In genomic region chr2:238450440-238450861, GRCh38 we compare ENCODE assay signal across 24 cellular contexts. TPM values are rescaled to one million over a fixed set of nuclear protein-coding genes. Genes with fewer than 3 reads are reported as not detected.
A peak's percentile ranks its signal among the peaks of the same experiment; 100 is the strongest.
DNase-seq lines count a peak whose midpoint lies in the region; ATAC-seq, FAIRE-seq and TF ChIP-seq lines count a peak whose summit lies in the region.
"Had no signal": no experiment of that assay in that cellular context is flagged by ENCODE, and none has a peak within 500 bp of the region (broad histone marks: within the 10 kb centered on the region; RNA-seq: fewer than 3 reads in every experiment).

No MANE protein-coding gene starts in this region.

- no peak for DNase-seq in RWPE1 (ENCODE audit: low spot score)
- DNase-seq in esophagus muscularis mucosa (ENCODE audit: extremely low spot score) = peak; percentile 90
- no peak for DNase-seq in HepG2 (ENCODE audit: low spot score)
- DNase-seq in PC-3 = no peak
- DNase-seq in GM12892 (ENCODE audit: insufficient read length) = no peak
- no peak for DNase-seq in mesothelial cell of epicardium (ENCODE audit: low spot score in 2 of 2, unreplicated experiment in 2 of 2)
- DNase-seq: activated CD4-positive, alpha-beta T cell treated with anti-CD3 and anti-CD28 coated beads for 1 hour; activated CD8-positive, alpha-beta memory T cell treated with anti-CD3 and anti-CD28 coated beads for 24 hours; activated effector memory CD4-positive, alpha-beta T cell treated with anti-CD3 and anti-CD28 coated beads, Interleukin-2, amount 50 U/mL, for 16 hours; activated naive CD8-positive, alpha-beta T cell treated with anti-CD3 and anti-CD28 coated beads for 36 hours; BE2C; H7; NCI-H1105; NCI-H2029; NCI-H2227 treated with DMSO at 0.1 percent for 48 hours had no signal

- peak overlapping the region; percentile 33; the same call in 1 of the 2 replicates for H3K4me2 ChIP-seq in HepG2 (ENCODE audit: low read depth, low read length)
- no peak overlapping the region for H3K4me2 ChIP-seq in PC-3 (ENCODE audit: low read length)

- intact Hi-C loops in esophagus muscularis mucosa (cut with DNase I) (no loop called here), HepG2 (cut with micrococcal nuclease; ENCODE audit: unreplicated experiment) (no loop called here), PC-3 (cut with micrococcal nuclease) (no loop called here)

- H3K36me3 Mint-ChIP-seq in mesothelial cell of epicardium = peaks cover 56% of the 10 kb centered on the region

- TF ChIP-seq CTCF in RWPE1 (conservative IDR thresholded peaks at IDR 0.05; ENCODE audit: low read depth) (no peak), esophagus muscularis mucosa (IDR thresholded peaks at IDR 0.05) (no peak), HepG2 (CRISPR knock-in tag; IDR thresholded peaks at IDR 0.05) (no peak), PC-3 (conservative IDR thresholded peaks at IDR 0.05; ENCODE audit: low read depth, low read length) (no peak), mesothelial cell of epicardium (IDR thresholded peaks at IDR 0.05; ENCODE audit: unreplicated experiment) (no peak)

- H3K27ac ChIP-seq in RWPE1 = peak overlapping the region; percentile 51; the same call in 1 of the 2 replicates
- peak overlapping the region; percentile 64 to 81 (median 68) for H3K27ac ChIP-seq in esophagus muscularis mucosa (replicated peaks in 1 of 4)
- H3K27ac ChIP-seq in HepG2 (ENCODE audit: extremely low read length, insufficient read depth, low read length) = peak overlapping the region; percentile 89
- H3K27ac ChIP-seq in rectal smooth muscle tissue (ENCODE audit: low read depth, low read length) = peak overlapping the region; percentile 61
- H3K27ac ChIP-seq in PC-3 (ENCODE audit: low read length) = no peak overlapping the region
- H3K27ac ChIP-seq: lower lobe of right lung had no signal

- H3K9ac ChIP-seq in HepG2 (ENCODE audit: insufficient read depth, low read depth, low read length) (peak overlapping the region; percentile 62), rectal smooth muscle tissue (ENCODE audit: low read length) (no peak overlapping the region), PC-3 (ENCODE audit: low read length) (no peak overlapping the region)

- H3K27me3 ChIP-seq in esophagus muscularis mucosa (no peaks in the 10 kb centered on the region), HepG2 (ENCODE audit: control insufficient read depth in 1 of 2, insufficient read depth in 2 of 2, low read length in 2 of 2) (no peaks in the 10 kb centered on the region), rectal smooth muscle tissue (ENCODE audit: control insufficient read depth, insufficient read depth, low read length) (no peaks in the 10 kb centered on the region), PC-3 (ENCODE audit: low read length) (no peaks in the 10 kb centered on the region)
- H3K27me3 ChIP-seq: BE2C, Peyer's patch, spleen, tibial nerve had no signal

- POLR2A ChIA-PET in RWPE1 (lab: Yijun Ruan, JAX; ENCODE audit: low non-redundant PET) (no interaction called here), HepG2 (lab: Yijun Ruan, JAX) (interaction anchor here (1.0 to 1.5 kb wide), 3 partner anchors 9 to 46 kb away, joined by 4 to 9 read pairs (median 5); no protein-coding TSS in a partner anchor), PC-3 (lab: Charles Lee; ENCODE audit: unreplicated experiment) (no interaction called here)

- H3F3A ChIP-seq in PC-3 (ENCODE audit: low read length, unreplicated experiment) = no peaks in the 10 kb centered on the region

- H3K27me3 Mint-ChIP-seq in mesothelial cell of epicardium (ENCODE audit: low read depth) = no peaks in the 10 kb centered on the region
- H3K27me3 Mint-ChIP-seq: activated naive CD8-positive, alpha-beta T cell treated with anti-CD3 and anti-CD28 coated beads for 36 hours had no signal

- no peaks in the 10 kb centered on the region for H4K20me1 ChIP-seq in HepG2 (ENCODE audit: insufficient read depth, low read length)
- no peaks in the 10 kb centered on the region for H4K20me1 ChIP-seq in PC-3 (ENCODE audit: low read length)

- peaks cover 20 to 33% (median 27%) of the 10 kb centered on the region in 4 donors for H3K4me1 ChIP-seq in esophagus muscularis mucosa
- peaks cover 39% of the 10 kb centered on the region for H3K4me1 ChIP-seq in HepG2 (ENCODE audit: insufficient read depth, low read length)
- H3K4me1 ChIP-seq in rectal smooth muscle tissue (ENCODE audit: control insufficient read depth, insufficient read depth, low read length) = peaks cover 9% of the 10 kb centered on the region
- no peaks in the 10 kb centered on the region for H3K4me1 ChIP-seq in PC-3 (ENCODE audit: insufficient read depth, low read length)
- H3K4me1 ChIP-seq: BE2C, Peyer's patch had no signal

- H3K79me2 ChIP-seq in HepG2 (ENCODE audit: insufficient read depth, low read length) (peaks cover 21% of the 10 kb centered on the region), PC-3 (ENCODE audit: low read length) (peaks cover 15% of the 10 kb centered on the region; the same call in 1 of the 2 replicates)

- peak; percentile 30 for TF ChIP-seq EP300 in esophagus muscularis mucosa (IDR thresholded peaks at IDR 0.05)
- no peak for TF ChIP-seq EP300 in HepG2 (IDR thresholded peaks at IDR 0.05; ENCODE audit: low read depth in 2 of 2, low read length in 2 of 2)
- TF ChIP-seq EP300 in HepG2 (CRISPR knock-in tag; IDR thresholded peaks at IDR 0.05; ENCODE audit: borderline replicate concordance) = no peak

- no peak overlapping the region for H3K27ac Mint-ChIP-seq in mesothelial cell of epicardium

- no peak overlapping the region for H3K4me3 ChIP-seq in esophagus muscularis mucosa
- no peak overlapping the region; a peak in 1 of 6 replicates for H3K4me3 ChIP-seq in HepG2 (replicated peaks in 1 of 3; ENCODE audit: insufficient read depth in 1 of 3, low read depth in 2 of 3, low read length in 3 of 3)
- no peak overlapping the region for H3K4me3 ChIP-seq in rectal smooth muscle tissue (ENCODE audit: low read length)
- no peak overlapping the region for H3K4me3 ChIP-seq in PC-3 (ENCODE audit: low read length)
- H3K4me3 ChIP-seq: lower lobe of right lung, Peyer's patch, spleen, tibial nerve had no signal

- BruUV-seq in HepG2 (replicated peaks; lab: Mats Ljungman, UMichigan) (no TSS peak), PC-3 (replicated peaks; lab: Mats Ljungman, UMichigan) (no TSS peak)

- TF ChIP-seq POLR2A in esophagus muscularis mucosa (IDR thresholded peaks at IDR 0.05; ENCODE audit: low read depth) (no peak), HepG2 (IDR thresholded peaks at IDR 0.05; ENCODE audit: insufficient read depth in 1 of 2, low read depth in 2 of 2, low read length in 2 of 2) (no peak), GM12892 (IDR thresholded peaks at IDR 0.05; ENCODE audit: low read depth, low read length) (no peak)

- no peak overlapping the region for H3K4me3 Mint-ChIP-seq in mesothelial cell of epicardium
- H3K4me3 Mint-ChIP-seq: activated naive CD8-positive, alpha-beta T cell treated with anti-CD3 and anti-CD28 coated beads for 36 hours had no signal

- no peaks in the 10 kb centered on the region for H3K9me2 ChIP-seq in PC-3 (replicated peaks; ENCODE audit: low read length)

- ATAC-seq in HepG2 = peak; percentile 1; the same call in 1 of the 3 replicates
- no peak for ATAC-seq in PC-3
- ATAC-seq in HG02610 (IDR thresholded peaks at IDR 0.05; ENCODE audit: unreplicated experiment) = no peak

- H3K9me3 ChIP-seq in esophagus muscularis mucosa = no peaks in the 10 kb centered on the region
- H3K9me3 ChIP-seq in HepG2 (ENCODE audit: low read length) = no peaks in the 10 kb centered on the region
- H3K9me3 ChIP-seq in PC-3 (ENCODE audit: low read length) = no peaks in the 10 kb centered on the region
- H3K9me3 ChIP-seq: BE2C, lower lobe of right lung, Peyer's patch, tibial nerve had no signal

- TF ChIP-seq RAD21 in HepG2 (CRISPR knock-in tag; IDR thresholded peaks at IDR 0.05) = no peak

- FAIRE-seq in HepG2 (lab: Jason Lieb, UNC) (no peak), GM12892 (lab: Jason Lieb, UNC) (no peak)
- FAIRE-seq: endometrium, islet of Langerhans, TTC549 had no signal

- CTCF ChIA-PET in RWPE1 (lab: Yijun Ruan, JAX) (no interaction called here), HepG2 (lab: Yijun Ruan, JAX; ENCODE audit: low intra/inter-chr PET ratio, low total read pairs) (no interaction called here), PC-3 (lab: Charles Lee) (no interaction called here)

- WGBS in esophagus muscularis mucosa = 51% methylated on average over 9 of the region's 11 CpGs
- 91% methylated on average over 11 of the region's 11 CpGs for WGBS in HepG2 (ENCODE audit: low lambda C conversion rate)

- peaks cover 9% of the 10 kb centered on the region for H3K9me3 Mint-ChIP-seq in mesothelial cell of epicardium

- H3K36me3 ChIP-seq in esophagus muscularis mucosa = peaks cover 18 to 71% (median 43%) of the 10 kb centered on the region in 4 donors
- peaks cover 35 to 59% of the 10 kb centered on the region in 2 experiments for H3K36me3 ChIP-seq in HepG2 (replicated peaks in 1 of 2; ENCODE audit: control insufficient read depth in 1 of 2, insufficient read depth in 2 of 2, low read length in 2 of 2)
- peaks cover 26% of the 10 kb centered on the region for H3K36me3 ChIP-seq in rectal smooth muscle tissue (ENCODE audit: control insufficient read depth, insufficient read depth, low read length)
- H3K36me3 ChIP-seq in PC-3 (ENCODE audit: low read depth, low read length) = peaks cover 55% of the 10 kb centered on the region

- H2AFZ ChIP-seq in HepG2 (ENCODE audit: low read length) = no peak overlapping the region
- H2AFZ ChIP-seq in PC-3 (ENCODE audit: low read length) = no peak overlapping the region

- in situ Hi-C loops in HepG2 (cut with HindIII; ENCODE audit: extremely low pct_ligation_motif_present, low pct_unique_long_range_greater_than_20kb) = no loop called here

- no peaks in the 10 kb centered on the region for H3K4me1 Mint-ChIP-seq in mesothelial cell of epicardium

RNA-seq across cellular contexts. Expression of gene ASB1, which starts 23.7 kb away (rescaled TPM):
- total RNA-seq in esophagus muscularis mucosa = 10 to 100 TPM; 19.9 to 42.1 (median 33.9) TPM
- total RNA-seq in HepG2 (2016; rRNA removed; fragmentation: Illumina TruSeq; extraction: Trizol) = 47.5 and 48.6 TPM in 2 replicates
- 36.1 and 38.8 TPM in 2 replicates for total RNA-seq in HepG2 (2016; cell fraction: cytosol; rRNA removed; fragmentation: Illumina TruSeq; extraction: Trizol; ENCODE audit: low read depth)
- 42.9 and 49.7 TPM in 2 replicates for total RNA-seq in HepG2 (2016; cell fraction: insoluble cytoplasmic fraction; rRNA removed; fragmentation: Illumina TruSeq; extraction: Trizol)
- 46.0 and 48.9 TPM in 2 replicates for total RNA-seq in HepG2 (2016; cell fraction: membrane; rRNA removed; fragmentation: Illumina TruSeq; extraction: Trizol)
- total RNA-seq in HepG2 (2016; cell fraction: nucleus; rRNA removed; fragmentation: Illumina TruSeq; extraction: Trizol) = 36.1 and 43.2 TPM in 2 replicates
- polyA plus RNA-seq in HepG2 (2011; rRNA removed) = 45.6 and 49.2 TPM in 2 replicates
- polyA plus RNA-seq in HepG2 (2011; cell fraction: cytosol; rRNA removed) = 33.5 and 52.6 TPM in 2 replicates
- polyA plus RNA-seq in HepG2 (2011; cell fraction: nucleus; rRNA removed) = 151 and 167 TPM in 2 replicates
- 36.1 and 37.5 TPM in 2 replicates for polyA plus RNA-seq in HepG2 (2012)
- polyA plus RNA-seq in HepG2 (2016; cell fraction: cytosol; fragmentation: Illumina TruSeq; extraction: Trizol; ENCODE audit: low read depth) = 39.0 and 42.6 TPM in 2 replicates
- 48.6 and 51.7 TPM in 2 replicates for polyA plus RNA-seq in HepG2 (2016; cell fraction: insoluble cytoplasmic fraction; fragmentation: Illumina TruSeq; extraction: Trizol; ENCODE audit: low read depth)
- polyA plus RNA-seq in HepG2 (2016; cell fraction: membrane; fragmentation: Illumina TruSeq; extraction: Trizol; ENCODE audit: low read depth) = 45.0 and 48.7 TPM in 2 replicates
- 83.8 and 85.3 TPM in 2 replicates for polyA plus RNA-seq in HepG2 (2016; cell fraction: nucleus; fragmentation: Illumina TruSeq; extraction: Trizol; ENCODE audit: insufficient read depth, low read depth)
- polyA minus RNA-seq in HepG2 (2011; rRNA and poly(A)+ RNA removed; ENCODE audit: low replicate concordance) = 19.6 and 68.1 TPM in 2 replicates
- polyA minus RNA-seq in HepG2 (2011; cell fraction: cytosol; rRNA and poly(A)+ RNA removed) = 23.7 TPM in 2 replicates
- polyA minus RNA-seq in HepG2 (2011; cell fraction: nucleus; rRNA and poly(A)+ RNA removed) = 45.2 and 49.1 TPM in 2 replicates
- total RNA-seq in PC-3 (2014; rRNA removed) = 28.9 and 60.0 TPM in 2 replicates
- polyA plus RNA-seq in GM12892 (2012; ENCODE audit: missing spikeins) = 8.9 TPM
- total RNA-seq in mesothelial cell of epicardium = 33.2 to 39.2 TPM (median 38.9 TPM) in 3 replicates
